In genomic region chr3:8658326-8659212, GRCh38 we compare ENCODE assay signal across 1 cellular context.
TF ChIP-seq lines count a peak whose summit lies in the region.

No MANE protein-coding gene starts in this region.

TF ChIP-seq in HepG2, 621 proteins besides CTCF, POLR2A, EP300 and RAD21 (continued from another document and continues in another):
- TF ChIP-seq HNF1B (CRISPR knock-in tag; IDR thresholded peaks at IDR 0.05) (peak; percentile 58), ZSCAN25 (CRISPR knock-in tag; IDR thresholded peaks at IDR 0.05) (no peak), ZNF7 (CRISPR knock-in tag; IDR thresholded peaks at IDR 0.05) (no peak), ZNF777 (CRISPR knock-in tag; IDR thresholded peaks at IDR 0.05) (no peak), YY1 (IDR thresholded peaks at IDR 0.05; ENCODE audit: insufficient read depth, insufficient replicate concordance, low read depth, low read length) (peak; percentile 64), MIER3 (CRISPR knock-in tag; IDR thresholded peaks at IDR 0.05; ENCODE audit: borderline replicate concordance) (no peak), ZNF552 (CRISPR knock-in tag; IDR thresholded peaks at IDR 0.05; ENCODE audit: borderline replicate concordance) (no peak), ZBTB43 (CRISPR knock-in tag; conservative IDR thresholded peaks at IDR 0.05) (peak; percentile 65; the same call in 1 of the 2 replicates), SOX13 (IDR thresholded peaks at IDR 0.05) (peak; percentile 83; the same call in 1 of the 2 replicates), SOX13 (CRISPR knock-in tag; conservative IDR thresholded peaks at IDR 0.05 in 1 of 2, IDR thresholded peaks at IDR 0.05 in 1 of 2) (peak in 1 of 2 experiments; percentile 97; a peak in 2 of 4 replicates), RORA (CRISPR knock-in tag; IDR thresholded peaks at IDR 0.05) (no peak), ZNF543 (CRISPR knock-in tag; IDR thresholded peaks at IDR 0.05) (no peak), HES4 (CRISPR knock-in tag; IDR thresholded peaks at IDR 0.05; ENCODE audit: borderline replicate concordance) (no peak), SOX6 (IDR thresholded peaks at IDR 0.05) (no peak), SOX6 (CRISPR knock-in tag; IDR thresholded peaks at IDR 0.05) (peak; percentile 95), ZSCAN30 (CRISPR knock-in tag; IDR thresholded peaks at IDR 0.05) (no peak), CREM (IDR thresholded peaks at IDR 0.05) (peak; percentile 58), CREM (CRISPR knock-in tag; IDR thresholded peaks at IDR 0.05) (no peak), ZNF281 (CRISPR knock-in tag; IDR thresholded peaks at IDR 0.05; ENCODE audit: borderline replicate concordance) (no peak), HOMEZ (CRISPR knock-in tag; IDR thresholded peaks at IDR 0.05; ENCODE audit: low read depth) (no peak), TCF7 (IDR thresholded peaks at IDR 0.05; ENCODE audit: low read depth) (peak; percentile 55; the same call in 1 of the 2 replicates), MED13 (CRISPR knock-in tag; IDR thresholded peaks at IDR 0.05) (no peak), ZNF530 (CRISPR knock-in tag; IDR thresholded peaks at IDR 0.05; ENCODE audit: low read depth) (no peak), IKZF4 (CRISPR knock-in tag; IDR thresholded peaks at IDR 0.05; ENCODE audit: borderline replicate concordance, low read depth, not compliant biosample characterization) (no peak), RXRA (CRISPR knock-in tag; IDR thresholded peaks at IDR 0.05) (peak; percentile 64; the same call in 1 of the 2 replicates), HMG20A (CRISPR knock-in tag; IDR thresholded peaks at IDR 0.05; ENCODE audit: borderline replicate concordance) (0 out of 2 replicates have a peak, but pooled peaks have one; percentile 33), SSRP1 (CRISPR knock-in tag; IDR thresholded peaks at IDR 0.05) (no peak), ZBTB1 (CRISPR knock-in tag; IDR thresholded peaks at IDR 0.05; ENCODE audit: borderline replicate concordance) (no peak), ZNF256 (CRISPR knock-in tag; conservative IDR thresholded peaks at IDR 0.05) (no peak), SYNCRIP (IDR thresholded peaks at IDR 0.05; ENCODE audit: insufficient read depth, low read depth, low read length) (no peak), ZNF678 (CRISPR knock-in tag; IDR thresholded peaks at IDR 0.05) (no peak), IRF2 (CRISPR knock-in tag; IDR thresholded peaks at IDR 0.05) (no peak), ERF (CRISPR knock-in tag; IDR thresholded peaks at IDR 0.05) (no peak), IRF9 (CRISPR knock-in tag; IDR thresholded peaks at IDR 0.05; ENCODE audit: borderline replicate concordance) (no peak), POGZ (CRISPR knock-in tag; IDR thresholded peaks at IDR 0.05) (0 out of 2 replicates have a peak, but pooled peaks have one; percentile 16), SAP130 (CRISPR knock-in tag; IDR thresholded peaks at IDR 0.05; ENCODE audit: low read depth) (peak; percentile 74), ZNF768 (CRISPR knock-in tag; IDR thresholded peaks at IDR 0.05) (peak; percentile 71; the same call in 1 of the 2 replicates), JUN (CRISPR knock-in tag; IDR thresholded peaks at IDR 0.05) (no peak), HNF4A (CRISPR knock-in tag; IDR thresholded peaks at IDR 0.05) (peak; percentile 43; the same call in 1 of the 2 replicates), ZMYM3 (CRISPR knock-in tag; IDR thresholded peaks at IDR 0.05) (no peak), SUZ12 (IDR thresholded peaks at IDR 0.05; ENCODE audit: low read depth, low read length) (no peak), MAX (IDR thresholded peaks at IDR 0.05) (no peak), TBP (CRISPR knock-in tag; IDR thresholded peaks at IDR 0.05) (no peak), ZSCAN22 (CRISPR knock-in tag; IDR thresholded peaks at IDR 0.05) (no peak), ZFY (CRISPR knock-in tag; IDR thresholded peaks at IDR 0.05) (no peak), NKX3-1 (CRISPR knock-in tag; IDR thresholded peaks at IDR 0.05) (no peak), TCF7L2 (IDR thresholded peaks at IDR 0.05; ENCODE audit: low read depth, low read length) (no peak), THAP8 (CRISPR knock-in tag; IDR thresholded peaks at IDR 0.05; ENCODE audit: borderline replicate concordance) (no peak), ZKSCAN5 (CRISPR knock-in tag; IDR thresholded peaks at IDR 0.05) (no peak), NR1H2 (CRISPR knock-in tag; IDR thresholded peaks at IDR 0.05; ENCODE audit: borderline replicate concordance, low read depth) (no peak), RFX1 (IDR thresholded peaks at IDR 0.05) (peak; percentile 74), DR1 (CRISPR knock-in tag; IDR thresholded peaks at IDR 0.05) (no peak), PAX8 (CRISPR knock-in tag; IDR thresholded peaks at IDR 0.05; ENCODE audit: borderline replicate concordance) (no peak), PRPF4 (IDR thresholded peaks at IDR 0.05; ENCODE audit: low read depth, low read length, poor library complexity, severe bottlenecking) (no peak), MXD1 (CRISPR knock-in tag; IDR thresholded peaks at IDR 0.05) (no peak), PBX3 (CRISPR knock-in tag; IDR thresholded peaks at IDR 0.05; ENCODE audit: borderline replicate concordance) (no peak), THRA (CRISPR knock-in tag; IDR thresholded peaks at IDR 0.05; ENCODE audit: borderline replicate concordance) (no peak), HNF4G (IDR thresholded peaks at IDR 0.05; ENCODE audit: borderline replicate concordance, low read depth, low read length) (no peak), HNF4G (CRISPR knock-in tag; IDR thresholded peaks at IDR 0.05; ENCODE audit: borderline replicate concordance, low read depth) (no peak), IKZF1 (IDR thresholded peaks at IDR 0.05) (no peak), LBX2 (CRISPR knock-in tag; IDR thresholded peaks at IDR 0.05; ENCODE audit: borderline replicate concordance) (no peak), HMG20B (CRISPR knock-in tag; conservative IDR thresholded peaks at IDR 0.05) (0 out of 2 replicates have a peak, but pooled peaks have one; percentile 35), FOXA3 (CRISPR knock-in tag; IDR thresholded peaks at IDR 0.05) (peak; percentile 64), HDAC1 (CRISPR knock-in tag; IDR thresholded peaks at IDR 0.05) (peak; percentile 51; the same call in 1 of the 2 replicates), BCL6 (CRISPR knock-in tag; IDR thresholded peaks at IDR 0.05) (peak; percentile 69)
